In the genomic region with DNA sequence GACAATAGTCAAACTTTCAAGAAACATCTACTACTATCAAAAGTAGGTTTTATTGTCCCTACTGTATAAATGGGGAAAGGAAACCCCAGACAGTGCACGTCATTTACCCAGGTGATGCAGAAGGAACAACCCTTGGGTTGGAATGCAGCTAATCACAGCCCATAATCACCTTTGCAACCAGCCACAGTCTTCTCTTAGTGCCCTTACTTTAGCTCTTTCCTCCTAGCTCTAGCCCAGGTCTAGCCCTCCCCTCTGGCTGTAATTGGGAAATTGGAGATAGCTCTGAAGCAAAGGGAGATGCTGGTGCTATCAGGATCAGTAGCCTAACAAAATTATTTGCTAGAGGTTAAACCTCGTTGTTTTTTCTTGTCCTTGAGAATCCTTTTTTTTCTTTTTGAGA, we compare ENCODE assay signal across 15 cellular contexts. TPM values are rescaled to one million over a fixed set of nuclear protein-coding genes. Genes with fewer than 3 reads are reported as not detected.
DNase-seq lines count a peak whose midpoint lies in the region; ATAC-seq and TF ChIP-seq lines count a peak whose summit lies in the region.
"Had no signal": no experiment of that assay in that cellular context is flagged by ENCODE, and none has a peak within 500 bp of the region (broad histone marks: within the 10 kb centered on the region; RNA-seq: fewer than 3 reads in every experiment).

No MANE protein-coding gene starts in this region.

- no peaks in the 10 kb centered on the region for H3F3A ChIP-seq in neural progenitor cell (ENCODE audit: low read depth)

- H3K79me2 ChIP-seq in neural progenitor cell (ENCODE audit: low read depth) = no peaks in the 10 kb centered on the region

- H3K27ac ChIP-seq in neural progenitor cell = no peak overlapping the region
- H3K27ac ChIP-seq in A673 (ENCODE audit: low read depth, low read length, poor library complexity, severe bottlenecking) = no peak overlapping the region
- no peak overlapping the region for H3K27ac ChIP-seq in heart right ventricle
- H3K27ac ChIP-seq: C4-2B had no signal

- H3K4me2 ChIP-seq in neural progenitor cell = no peak overlapping the region

- H3K4me3 Mint-ChIP-seq in WTC11 (no peak overlapping the region), neural progenitor cell (no peak overlapping the region)
- H3K4me3 Mint-ChIP-seq: CD4-positive, alpha-beta memory T cell; H9 had no signal

- H3K4me3 ChIP-seq in neural progenitor cell (no peak overlapping the region), A673 (ENCODE audit: low read depth, low read length, poor library complexity, severe bottlenecking) (no peak overlapping the region), heart right ventricle (no peak overlapping the region)
- H3K4me3 ChIP-seq: GM12878 had no signal

- H3K27ac Mint-ChIP-seq in WTC11 (no peak overlapping the region), neural progenitor cell (no peak overlapping the region)
- H3K27ac Mint-ChIP-seq: CD4-positive, alpha-beta memory T cell; H9 had no signal

- intact Hi-C loops in A673 (cut with micrococcal nuclease; ENCODE audit: unreplicated experiment) = no loop called here
- intact Hi-C loops in heart right ventricle (cut with DNase I) = no loop called here

- H3K9me3 Mint-ChIP-seq in WTC11 (peaks cover 4% of the 10 kb centered on the region), neural progenitor cell (no peaks in the 10 kb centered on the region)

- H3K27me3 Mint-ChIP-seq in WTC11 (ENCODE audit: low read depth) = no peaks in the 10 kb centered on the region
- H3K27me3 Mint-ChIP-seq in neural progenitor cell (ENCODE audit: insufficient read depth, low read depth) = peaks cover 5% of the 10 kb centered on the region

- no peaks in the 10 kb centered on the region for H4K20me1 ChIP-seq in neural progenitor cell (ENCODE audit: low read depth)

- no peaks in the 10 kb centered on the region for H3K4me1 Mint-ChIP-seq in WTC11
- H3K4me1 Mint-ChIP-seq in neural progenitor cell = peaks cover 6% of the 10 kb centered on the region
- H3K4me1 Mint-ChIP-seq: CD4-positive, alpha-beta memory T cell; H9 had no signal

- POLR2A ChIA-PET in WTC11 (lab: Charles Lee) (no interaction called here), A673 (lab: Charles Lee; ENCODE audit: low non-redundant PET) (no interaction called here)

- H3K4me1 ChIP-seq in neural progenitor cell (no peaks in the 10 kb centered on the region), A673 (ENCODE audit: insufficient read depth, low read length, poor library complexity, severe bottlenecking) (peaks cover 3% of the 10 kb centered on the region), heart right ventricle (no peaks in the 10 kb centered on the region)

- no peak overlapping the region for H3K9ac ChIP-seq in neural progenitor cell

- 70 to 71% methylated on average over 2 of the region's 2 CpGs for WGBS in heart right ventricle, 2 donors

- H2AFZ ChIP-seq in neural progenitor cell (replicated peaks) = no peak overlapping the region

- no TSS peak for BruUV-seq in A673 (replicated peaks; lab: Mats Ljungman, UMichigan)

- H3K36me3 Mint-ChIP-seq in WTC11 (no peaks in the 10 kb centered on the region), neural progenitor cell (no peaks in the 10 kb centered on the region)
- H3K36me3 Mint-ChIP-seq: CD4-positive, alpha-beta memory T cell had no signal

- CTCF ChIA-PET in WTC11 (lab: Charles Lee) (interaction anchor here (0.7 kb wide), 1 partner anchor 707 kb away, joined by 3 read pairs; no protein-coding TSS in a partner anchor), A673 (lab: Charles Lee) (no interaction called here)

- DNase-seq in WTC11 (ENCODE audit: low spot score) (no peak), iPS-NIHi7 (ENCODE audit: extremely low spot score) (peak; percentile 24), neural progenitor cell (ENCODE audit: low spot score) (peak; percentile 6), NCI-H2171 (lab: John Stamatoyannopoulos, UW) (no peak), A673 (ENCODE audit: low spot score) (no peak), heart right ventricle (no peak)
- no peak for DNase-seq in activated CD4-positive, alpha-beta T cell treated with anti-CD3 and anti-CD28 coated beads for 4 hours
- DNase-seq: AML-193; Calu3; CD4-positive, alpha-beta memory T cell; DMS79 treated with DMSO at 0.1 percent for 48 hours; H9 had no signal

- ATAC-seq in WTC11 (peak; percentile 69), heart right ventricle (no peak)
- ATAC-seq: GM12878, HepG2 had no signal

- no peaks in the 10 kb centered on the region for H3K27me3 ChIP-seq in neural progenitor cell
- H3K27me3 ChIP-seq in A673 (replicated peaks; ENCODE audit: insufficient read depth, low read depth, low read length, poor library complexity) = no peaks in the 10 kb centered on the region
- no peaks in the 10 kb centered on the region for H3K27me3 ChIP-seq in heart right ventricle

- H3K9me3 ChIP-seq in neural progenitor cell (ENCODE audit: low read depth) (no peaks in the 10 kb centered on the region), A673 (ENCODE audit: low read depth, low read length, poor library complexity, severe bottlenecking) (no peaks in the 10 kb centered on the region), heart right ventricle (peaks cover 0 to 12% (median 0%) of the 10 kb centered on the region in 11 donors)

- TF ChIP-seq CTCF in WTC11 (IDR thresholded peaks at IDR 0.05) (no peak), neural progenitor cell (IDR thresholded peaks at IDR 0.05) (no peak), A673 (conservative IDR thresholded peaks at IDR 0.05; ENCODE audit: low read depth, low read length) (no peak), heart right ventricle (IDR thresholded peaks at IDR 0.05) (no peak)

- H3K36me3 ChIP-seq in neural progenitor cell = no peaks in the 10 kb centered on the region
- H3K36me3 ChIP-seq in A673 (ENCODE audit: insufficient read depth, low read length, poor library complexity, severe bottlenecking) = no peaks in the 10 kb centered on the region
- H3K36me3 ChIP-seq in heart right ventricle = no peaks in the 10 kb centered on the region

TF ChIP-seq in WTC11, 78 proteins besides CTCF, POLR2A, EP300 and RAD21 (continues in another document):
- TF ChIP-seq ZNF232 (CRISPR knock-in tag; IDR thresholded peaks at IDR 0.05) (no peak), IRF2 (CRISPR knock-in tag; IDR thresholded peaks at IDR 0.05; ENCODE audit: borderline replicate concordance, low read depth) (no peak), JUN (CRISPR knock-in tag; IDR thresholded peaks at IDR 0.05) (no peak), JAZF1 (CRISPR knock-in tag; IDR thresholded peaks at IDR 0.05) (no peak), FOXJ3 (CRISPR knock-in tag; IDR thresholded peaks at IDR 0.05; ENCODE audit: borderline replicate concordance) (no peak), NFYB (CRISPR knock-in tag; conservative IDR thresholded peaks at IDR 0.05; ENCODE audit: low read depth) (no peak), TP53 (CRISPR knock-in tag; IDR thresholded peaks at IDR 0.05) (no peak), MYBL2 (CRISPR knock-in tag; IDR thresholded peaks at IDR 0.05) (no peak)
- TF ChIP-seq, protein P1, sequence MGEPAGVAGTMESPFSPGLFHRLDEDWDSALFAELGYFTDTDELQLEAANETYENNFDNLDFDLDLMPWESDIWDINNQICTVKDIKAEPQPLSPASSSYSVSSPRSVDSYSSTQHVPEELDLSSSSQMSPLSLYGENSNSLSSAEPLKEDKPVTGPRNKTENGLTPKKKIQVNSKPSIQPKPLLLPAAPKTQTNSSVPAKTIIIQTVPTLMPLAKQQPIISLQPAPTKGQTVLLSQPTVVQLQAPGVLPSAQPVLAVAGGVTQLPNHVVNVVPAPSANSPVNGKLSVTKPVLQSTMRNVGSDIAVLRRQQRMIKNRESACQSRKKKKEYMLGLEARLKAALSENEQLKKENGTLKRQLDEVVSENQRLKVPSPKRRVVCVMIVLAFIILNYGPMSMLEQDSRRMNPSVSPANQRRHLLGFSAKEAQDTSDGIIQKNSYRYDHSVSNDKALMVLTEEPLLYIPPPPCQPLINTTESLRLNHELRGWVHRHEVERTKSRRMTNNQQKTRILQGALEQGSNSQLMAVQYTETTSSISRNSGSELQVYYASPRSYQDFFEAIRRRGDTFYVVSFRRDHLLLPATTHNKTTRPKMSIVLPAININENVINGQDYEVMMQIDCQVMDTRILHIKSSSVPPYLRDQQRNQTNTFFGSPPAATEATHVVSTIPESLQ (CRISPR knock-in tag; IDR thresholded peaks at IDR 0.05) = no peak
- TF ChIP-seq, protein P2, sequence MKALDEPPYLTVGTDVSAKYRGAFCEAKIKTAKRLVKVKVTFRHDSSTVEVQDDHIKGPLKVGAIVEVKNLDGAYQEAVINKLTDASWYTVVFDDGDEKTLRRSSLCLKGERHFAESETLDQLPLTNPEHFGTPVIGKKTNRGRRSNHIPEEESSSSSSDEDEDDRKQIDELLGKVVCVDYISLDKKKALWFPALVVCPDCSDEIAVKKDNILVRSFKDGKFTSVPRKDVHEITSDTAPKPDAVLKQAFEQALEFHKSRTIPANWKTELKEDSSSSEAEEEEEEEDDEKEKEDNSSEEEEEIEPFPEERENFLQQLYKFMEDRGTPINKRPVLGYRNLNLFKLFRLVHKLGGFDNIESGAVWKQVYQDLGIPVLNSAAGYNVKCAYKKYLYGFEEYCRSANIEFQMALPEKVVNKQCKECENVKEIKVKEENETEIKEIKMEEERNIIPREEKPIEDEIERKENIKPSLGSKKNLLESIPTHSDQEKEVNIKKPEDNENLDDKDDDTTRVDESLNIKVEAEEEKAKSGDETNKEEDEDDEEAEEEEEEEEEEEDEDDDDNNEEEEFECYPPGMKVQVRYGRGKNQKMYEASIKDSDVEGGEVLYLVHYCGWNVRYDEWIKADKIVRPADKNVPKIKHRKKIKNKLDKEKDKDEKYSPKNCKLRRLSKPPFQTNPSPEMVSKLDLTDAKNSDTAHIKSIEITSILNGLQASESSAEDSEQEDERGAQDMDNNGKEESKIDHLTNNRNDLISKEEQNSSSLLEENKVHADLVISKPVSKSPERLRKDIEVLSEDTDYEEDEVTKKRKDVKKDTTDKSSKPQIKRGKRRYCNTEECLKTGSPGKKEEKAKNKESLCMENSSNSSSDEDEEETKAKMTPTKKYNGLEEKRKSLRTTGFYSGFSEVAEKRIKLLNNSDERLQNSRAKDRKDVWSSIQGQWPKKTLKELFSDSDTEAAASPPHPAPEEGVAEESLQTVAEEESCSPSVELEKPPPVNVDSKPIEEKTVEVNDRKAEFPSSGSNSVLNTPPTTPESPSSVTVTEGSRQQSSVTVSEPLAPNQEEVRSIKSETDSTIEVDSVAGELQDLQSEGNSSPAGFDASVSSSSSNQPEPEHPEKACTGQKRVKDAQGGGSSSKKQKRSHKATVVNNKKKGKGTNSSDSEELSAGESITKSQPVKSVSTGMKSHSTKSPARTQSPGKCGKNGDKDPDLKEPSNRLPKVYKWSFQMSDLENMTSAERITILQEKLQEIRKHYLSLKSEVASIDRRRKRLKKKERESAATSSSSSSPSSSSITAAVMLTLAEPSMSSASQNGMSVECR (CRISPR knock-in tag; IDR thresholded peaks at IDR 0.05; ENCODE audit: borderline replicate concordance) = no peak

RNA-seq across cellular contexts. Expression of gene TSC22D1, which starts 25.5 kb away (rescaled TPM):
- total RNA-seq in WTC11 (2021) (72.5 to 88.8 TPM (median 82.2 TPM) in 3 replicates), neural progenitor cell (ENCODE audit: low replicate concordance) (179 and 181 TPM in 2 replicates), A673 (2021) (37.2 and 40.4 TPM in 2 replicates), heart right ventricle (100 to 1,000 TPM in 8 of 10 donors, 10 to 100 TPM in 2; 87.2 to 200 (median 129) TPM)
- polyA plus RNA-seq in heart right ventricle = 10 to 100 TPM; 48.5 to 82.4 TPM

Comparison
In these comparisons a context has a peak if more than half of its experiments do, and no peak if none do; other contexts are left out.
1. DNase-seq: peak in iPS-NIHi7 (single experiment) and neural progenitor cell (single experiment); none in WTC11 (single experiment), NCI-H2171 (single experiment), A673 (single experiment), heart right ventricle (0 of 2) and activated CD4-positive, alpha-beta T cell treated with anti-CD3 and anti-CD28 coated beads for 4 hours (0 of 2).